ENCODE assay signal across 9 cellular contexts in genomic region chr10:79349072-79349491, GRCh38. TPM values are rescaled to one million over a fixed set of nuclear protein-coding genes. Genes with fewer than 3 reads are reported as not detected.
DNase-seq lines count a peak whose midpoint lies in the region; ATAC-seq and TF ChIP-seq lines count a peak whose summit lies in the region.
"Had no signal": no experiment of that assay in that cellular context is flagged by ENCODE, and none has a peak within 500 bp of the region (broad histone marks: within the 10 kb centered on the region; RNA-seq: fewer than 3 reads in every experiment).

No MANE protein-coding gene starts in this region.

- H3K4me3 Mint-ChIP-seq in nephron progenitor cell, result peak overlapping the region; percentile 77

- H3K36me3 ChIP-seq in BLaER1 (peaks cover 55% of the 10 kb centered on the region), KMS-11 (ENCODE audit: insufficient read depth) (peaks cover 36% of the 10 kb centered on the region; the same call in 1 of the 2 replicates), colonic mucosa (peaks cover 30% of the 10 kb centered on the region)

- peak; percentile 18 for DNase-seq in colonic mucosa
- DNase-seq in nephron progenitor cell, result no peak
- no peak for DNase-seq in NCI-H82 (lab: John Stamatoyannopoulos, UW)
- DNase-seq in NCI-H2081 (lab: John Stamatoyannopoulos, UW), result no peak
- DNase-seq: NCI-H345 had no signal

- peaks cover 36% of the 10 kb centered on the region for H3K36me3 Mint-ChIP-seq in nephron progenitor cell (ENCODE audit: low read depth)

- H3K9ac ChIP-seq in BLaER1 (peak overlapping the region; percentile 98), KMS-11 (peak overlapping the region; percentile 100; the same call in 1 of the 2 replicates), colonic mucosa (ENCODE audit: low read depth in 2 of 2, low read length in 2 of 2) (peak overlapping the region; percentile 75 to 92)

- H3K4me3 ChIP-seq in BLaER1, result peak overlapping the region; percentile 97
- no peak overlapping the region for H3K4me3 ChIP-seq in KMS-11 (IDR thresholded peaks at IDR 0.05; ENCODE audit: insufficient read depth, low read depth, low read length)
- no peak overlapping the region for H3K4me3 ChIP-seq in colonic mucosa

- H3K27ac ChIP-seq in BLaER1, result 0 out of 2 replicates have a peak overlapping the region, but pooled peaks have one; percentile 22
- H3K27ac ChIP-seq in KMS-11, result peak overlapping the region; percentile 97; the same call in 1 of the 2 replicates
- no peak overlapping the region for H3K27ac ChIP-seq in colonic mucosa

- ATAC-seq in HG03097 (IDR thresholded peaks at IDR 0.05; ENCODE audit: low FRiP score, unreplicated experiment), result no peak
- no peak for ATAC-seq in GM21786 (IDR thresholded peaks at IDR 0.05; ENCODE audit: unreplicated experiment)

- H3K27me3 ChIP-seq in BLaER1 (no peaks in the 10 kb centered on the region), KMS-11 (ENCODE audit: insufficient read depth, low read depth) (no peaks in the 10 kb centered on the region), colonic mucosa (no peaks in the 10 kb centered on the region)

- H2AFZ ChIP-seq in KMS-11 (ENCODE audit: low read depth), result no peak overlapping the region

- H3K4me1 Mint-ChIP-seq in nephron progenitor cell, result peaks cover 33% of the 10 kb centered on the region

- H3K4me1 ChIP-seq in BLaER1, result peaks cover 45% of the 10 kb centered on the region
- H3K4me1 ChIP-seq in KMS-11 (ENCODE audit: low read depth, poor library complexity, severe bottlenecking), result peaks cover 51% of the 10 kb centered on the region
- H3K4me1 ChIP-seq in colonic mucosa, result peaks cover 12% of the 10 kb centered on the region

- no peaks in the 10 kb centered on the region for H3K9me3 Mint-ChIP-seq in nephron progenitor cell

- H3K4me2 ChIP-seq in BLaER1 (peak overlapping the region; percentile 97), KMS-11 (peak overlapping the region; percentile 100)

- H3K9me3 ChIP-seq in BLaER1, result no peaks in the 10 kb centered on the region
- H3K9me3 ChIP-seq in colonic mucosa, result no peaks in the 10 kb centered on the region

- intact Hi-C loops in colonic mucosa (cut with DNase I), result no loop called here

- peaks cover 45% of the 10 kb centered on the region for H3K79me2 ChIP-seq in KMS-11 (ENCODE audit: insufficient read depth, low read depth)

- no peak overlapping the region for H3K27ac Mint-ChIP-seq in nephron progenitor cell

- no peak for TF ChIP-seq CTCF in KMS-11 (conservative IDR thresholded peaks at IDR 0.05; ENCODE audit: low read depth, low read length)
- TF ChIP-seq CTCF in colonic mucosa (IDR thresholded peaks at IDR 0.05), result no peak
- no peak for TF ChIP-seq CTCF in nephron progenitor cell (IDR thresholded peaks at IDR 0.05)

- peaks cover 3% of the 10 kb centered on the region for H3K27me3 Mint-ChIP-seq in nephron progenitor cell (ENCODE audit: low read depth, poor library complexity)

- H4K20me1 ChIP-seq in BLaER1, result peaks cover 61% of the 10 kb centered on the region
- H4K20me1 ChIP-seq in KMS-11 (ENCODE audit: insufficient read depth), result peaks cover 15% of the 10 kb centered on the region

RNA-seq across cellular contexts. Expression of gene PPIF, which starts 1.8 kb away (rescaled TPM):
- 100 to 1,000 TPM in 1 of 2 donors, 10 to 100 TPM in 1; 99.3 to 154 TPM for total RNA-seq in colonic mucosa
